11 cellular contexts compared by ENCODE assay signal in genomic region chr12:96063046-96063445, GRCh38. TPM values are rescaled to one million over a fixed set of nuclear protein-coding genes. Genes with fewer than 3 reads are reported as not detected.
DNase-seq lines count a peak whose midpoint lies in the region; ATAC-seq and TF ChIP-seq lines count a peak whose summit lies in the region.
"Had no signal": no experiment of that assay in that cellular context is flagged by ENCODE, and none has a peak within 500 bp of the region (broad histone marks: within the 10 kb centered on the region; RNA-seq: fewer than 3 reads in every experiment).

No MANE protein-coding gene starts in this region.

- no peaks in the 10 kb centered on the region for H3K9me3 Mint-ChIP-seq in CD4-positive, CD25-positive, alpha-beta regulatory T cell

- no peak overlapping the region for H3K4me2 ChIP-seq in PC-3 (ENCODE audit: low read length)

- no peak overlapping the region for H2AFZ ChIP-seq in PC-3 (ENCODE audit: low read length)

- intact Hi-C loops in PC-3 (cut with micrococcal nuclease) (loop anchor here (5.0 kb wide), 2 partner anchors 69 to 134 kb away; no protein-coding TSS in a partner anchor), posterior cingulate gyrus (cut with DNase I) (loop anchor here (10.0 kb wide), 1 partner anchor 342 kb away; the partner anchor contains the start of gene CDK17)

- H3K4me1 Mint-ChIP-seq in CD4-positive, CD25-positive, alpha-beta regulatory T cell: peaks cover 7 to 25% (median 18%) of the 10 kb centered on the region in 4 donors

- no peaks in the 10 kb centered on the region for H3K36me3 Mint-ChIP-seq in CD4-positive, CD25-positive, alpha-beta regulatory T cell

- BruUV-seq in PC-3 (replicated peaks; lab: Mats Ljungman, UMichigan): no TSS peak

- no peak overlapping the region for H3K4me3 Mint-ChIP-seq in CD4-positive, CD25-positive, alpha-beta regulatory T cell

- H3K9me3 ChIP-seq in CD4-positive, CD25-positive, alpha-beta regulatory T cell (ENCODE audit: control insufficient read depth in 2 of 2, low read length in 2 of 2): no peaks in the 10 kb centered on the region
- no peaks in the 10 kb centered on the region for H3K9me3 ChIP-seq in PC-3 (ENCODE audit: low read length)
- H3K9me3 ChIP-seq: tibial nerve had no signal

- no peaks in the 10 kb centered on the region for H3K36me3 ChIP-seq in CD4-positive, CD25-positive, alpha-beta regulatory T cell (ENCODE audit: control insufficient read depth, insufficient read depth, low read length)
- no peaks in the 10 kb centered on the region for H3K36me3 ChIP-seq in PC-3 (ENCODE audit: low read depth, low read length)
- H3K36me3 ChIP-seq: tibial nerve had no signal

- H4K20me1 ChIP-seq in PC-3 (ENCODE audit: low read length): no peaks in the 10 kb centered on the region

- DNase-seq in CD4-positive, CD25-positive, alpha-beta regulatory T cell: peak in 2 of 3 donors; percentile 29 to 69
- DNase-seq in GM12865 (ENCODE audit: low read depth) (peak; percentile 21), PC-3 (peak; percentile 40), fibroblast of peridontal ligament (ENCODE audit: extremely low read depth) (peak; percentile 53), kidney tubule cell (ENCODE audit: low spot score) (no peak), posterior cingulate gyrus (no peak)
- DNase-seq: effector memory CD4-positive, alpha-beta T cell; NCI-H187 treated with DMSO at 0.1 percent for 48 hours had no signal

- CTCF ChIA-PET in PC-3 (lab: Charles Lee): no interaction called here

- POLR2A ChIA-PET in PC-3 (lab: Charles Lee; ENCODE audit: unreplicated experiment): no interaction called here

- H3K9me2 ChIP-seq in PC-3 (replicated peaks; ENCODE audit: low read length): no peaks in the 10 kb centered on the region

- no peaks in the 10 kb centered on the region for H3K79me2 ChIP-seq in PC-3 (ENCODE audit: low read length)

- peak overlapping the region in 1 of 3 donors; percentile 49 for H3K27ac Mint-ChIP-seq in CD4-positive, CD25-positive, alpha-beta regulatory T cell

- no peak overlapping the region for H3K4me3 ChIP-seq in CD4-positive, CD25-positive, alpha-beta regulatory T cell (ENCODE audit: low read depth, low read length)
- H3K4me3 ChIP-seq in GM12865 (ENCODE audit: low read depth, low read length): no peak overlapping the region
- H3K4me3 ChIP-seq in PC-3 (ENCODE audit: low read length): no peak overlapping the region
- H3K4me3 ChIP-seq: lung, tibial nerve had no signal

- H3F3A ChIP-seq in PC-3 (ENCODE audit: low read length, unreplicated experiment): no peaks in the 10 kb centered on the region

- H3K9ac ChIP-seq in PC-3 (ENCODE audit: low read length): no peak overlapping the region

- no peak for ATAC-seq in CD4-positive, CD25-positive, alpha-beta regulatory T cell (ENCODE audit: low read depth in 2 of 2)
- ATAC-seq in PC-3 (no peak), GM19023 (IDR thresholded peaks at IDR 0.05; ENCODE audit: unreplicated experiment) (no peak)

- H3K27me3 ChIP-seq in CD4-positive, CD25-positive, alpha-beta regulatory T cell (ENCODE audit: control insufficient read depth, insufficient read depth, low read length): no peaks in the 10 kb centered on the region
- no peaks in the 10 kb centered on the region for H3K27me3 ChIP-seq in PC-3 (ENCODE audit: low read length)
- H3K27me3 ChIP-seq: tibial nerve had no signal

- TF ChIP-seq CTCF in GM12865 (IDR thresholded peaks at IDR 0.05; ENCODE audit: insufficient read depth, low read depth, low read length, missing control alignments) (no peak), PC-3 (conservative IDR thresholded peaks at IDR 0.05; ENCODE audit: low read depth, low read length) (peak; percentile 47)

- H3K27ac ChIP-seq in CD4-positive, CD25-positive, alpha-beta regulatory T cell (ENCODE audit: insufficient read depth, low read length, poor library complexity, severe bottlenecking): no peak overlapping the region
- H3K27ac ChIP-seq in PC-3 (ENCODE audit: low read length): no peak overlapping the region
- H3K27ac ChIP-seq: tibial nerve had no signal

- no peaks in the 10 kb centered on the region for H3K27me3 Mint-ChIP-seq in CD4-positive, CD25-positive, alpha-beta regulatory T cell

- H3K4me1 ChIP-seq in CD4-positive, CD25-positive, alpha-beta regulatory T cell (ENCODE audit: control insufficient read depth, insufficient read depth, low read length, poor library complexity, severe bottlenecking): peaks cover 14% of the 10 kb centered on the region
- no peaks in the 10 kb centered on the region for H3K4me1 ChIP-seq in PC-3 (ENCODE audit: insufficient read depth, low read length)

RNA-seq across cellular contexts. Expression of gene LTA4H, which starts 27.7 kb away (rescaled TPM):
- 38.1 TPM for total RNA-seq in CD4-positive, CD25-positive, alpha-beta regulatory T cell
- 10 to 100 TPM; 63.0 to 79.1 (median 71.3) TPM for polyA plus RNA-seq in CD4-positive, CD25-positive, alpha-beta regulatory T cell
- 53.5 and 58.4 TPM in 2 replicates for total RNA-seq in PC-3 (2014; rRNA removed)

Comparison
In these comparisons a context has a peak if more than half of its experiments do, and no peak if none do; other contexts are left out.
1. DNase-seq: peak in CD4-positive, CD25-positive, alpha-beta regulatory T cell (2 of 3), GM12865 (single experiment), PC-3 (single experiment) and fibroblast of peridontal ligament (single experiment); none in kidney tubule cell (single experiment) and posterior cingulate gyrus (0 of 10).